ENCODE assay signal across 9 cellular contexts in the genomic region with DNA sequence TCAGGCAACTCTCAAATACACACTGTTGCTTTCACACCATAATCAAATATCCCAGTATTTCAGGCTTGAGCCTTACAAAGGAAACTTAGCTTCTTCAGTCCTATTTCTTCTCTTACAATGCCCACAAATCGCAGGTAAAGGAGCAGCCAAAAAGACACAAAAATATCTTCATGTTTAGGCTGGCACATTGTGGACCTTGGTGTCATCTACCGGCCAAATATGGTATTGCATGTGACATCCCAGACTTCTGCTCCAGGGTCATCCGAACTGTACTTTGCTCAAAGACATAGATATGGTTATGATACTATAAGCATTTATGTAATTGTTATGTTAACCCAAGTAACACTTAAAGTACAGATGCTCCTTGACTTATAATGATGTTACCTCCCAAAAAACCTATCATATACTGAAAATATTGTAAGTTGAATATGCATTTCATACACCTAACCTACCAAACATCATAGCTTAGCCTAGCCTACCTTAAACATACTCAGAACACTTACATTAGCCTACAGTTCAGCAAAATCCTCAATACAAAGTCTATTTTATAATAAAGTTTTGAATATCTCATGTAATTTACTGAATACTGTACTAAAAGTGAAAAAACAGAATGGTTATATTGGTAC. TPM values are rescaled to one million over a fixed set of nuclear protein-coding genes. Genes with fewer than 3 reads are reported as not detected.
A peak's percentile ranks its signal among the peaks of the same experiment; 100 is the strongest.
DNase-seq lines count a peak whose midpoint lies in the region; ATAC-seq and TF ChIP-seq lines count a peak whose summit lies in the region.
"Had no signal": no experiment of that assay in that cellular context is flagged by ENCODE, and none has a peak within 500 bp of the region (broad histone marks: within the 10 kb centered on the region; RNA-seq: fewer than 3 reads in every experiment).

No MANE protein-coding gene starts in this region.

- H3K9me3 Mint-ChIP-seq in immature natural killer cell = no peaks in the 10 kb centered on the region

- no peak overlapping the region for H3K4me3 Mint-ChIP-seq in immature natural killer cell

- no peak overlapping the region for H3K4me3 ChIP-seq in astrocyte of the spinal cord (ENCODE audit: low read depth, low read length)
- H3K4me3 ChIP-seq: BLaER1 treated with 17β-estradiol and CSF1 and Interleukin-3, amounts not matched to agents 10 nM and 100 nM had no signal

- no peak overlapping the region for H3K27ac Mint-ChIP-seq in immature natural killer cell

- in situ Hi-C loops in astrocyte of the spinal cord (cut with HindIII; ENCODE audit: low sequenced_read_pairs) = no loop called here

- H3K4me1 Mint-ChIP-seq in immature natural killer cell = no peaks in the 10 kb centered on the region

- ATAC-seq in GM21447 (IDR thresholded peaks at IDR 0.05; ENCODE audit: unreplicated experiment) = no peak

- H3K36me3 Mint-ChIP-seq in immature natural killer cell = no peaks in the 10 kb centered on the region

- DNase-seq in DMS153 treated with DMSO at 0.1 percent for 48 hours (lab: John Stamatoyannopoulos, UW; ENCODE audit: unreplicated experiment) (peak; percentile 13), DMS153 (lab: John Stamatoyannopoulos, UW) (no peak), Kasumi-1 (lab: John Stamatoyannopoulos, UW) (peak; percentile 42 to 61), T-helper 22 cell (ENCODE audit: low read depth) (peak; percentile 4), astrocyte of the spinal cord (ENCODE audit: low read depth, low spot score) (peak; percentile 51), immature natural killer cell (peak; percentile 31 to 39 (median 38))
- DNase-seq in stimulated activated CD4-positive, alpha-beta T cell treated with anti-CD3 and anti-CD28 coated beads, Interleukin-1b, Interleukin-23, amount 100 ng/mL, for 4 hours (ENCODE audit: low read depth in 2 of 2) = peak; percentile 22 to 46

- H3K27me3 Mint-ChIP-seq in immature natural killer cell (ENCODE audit: low read depth in 3 of 3) = peaks cover 6 to 23% (median 6%) of the 10 kb centered on the region in 3 donors

- peak; percentile 93 for TF ChIP-seq CTCF in astrocyte of the spinal cord (IDR thresholded peaks at IDR 0.05; ENCODE audit: low read depth, low read length)

RNA-seq across cellular contexts. Expression of gene OR2H2, which starts 4.6 kb away (rescaled TPM):
- polyA plus RNA-seq in immature natural killer cell = not detected

RNA-seq across cellular contexts. Expression of gene UBD, which starts 30.0 kb away (rescaled TPM):
- not detected for polyA plus RNA-seq in immature natural killer cell

RNA-seq across cellular contexts. Expression of gene GABBR1, which starts 43.4 kb away (rescaled TPM):
- not detected for polyA plus RNA-seq in immature natural killer cell
